Comparison of ENCODE assay signal across 17 cellular contexts in the genomic region with DNA sequence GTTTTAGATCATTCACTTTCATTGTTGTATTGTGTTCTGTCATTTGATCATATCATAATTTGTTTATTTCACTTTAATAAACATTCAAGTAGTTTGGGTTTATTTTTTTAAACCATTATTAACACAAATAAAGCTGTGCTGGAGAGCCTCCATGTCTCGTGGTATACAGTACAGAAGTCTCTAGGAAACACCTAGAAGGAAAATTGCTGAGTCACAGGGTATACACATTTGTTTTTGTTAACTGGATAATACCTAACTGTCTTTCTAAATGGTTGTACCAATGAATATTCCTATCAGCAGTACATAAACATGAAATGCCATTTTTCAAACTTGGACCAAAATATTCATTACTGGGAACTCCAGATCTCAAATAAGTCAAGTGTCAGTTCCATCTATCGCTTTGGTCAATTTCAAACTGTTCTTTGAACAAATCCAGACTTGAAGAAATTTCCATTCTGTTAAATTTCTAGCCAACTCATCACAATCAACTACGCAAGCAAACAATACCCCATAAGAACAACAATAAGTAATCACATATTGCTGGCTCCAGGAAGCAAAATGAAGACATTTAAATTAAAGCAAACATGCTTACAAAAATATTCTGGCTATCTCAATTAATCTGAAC.
DNase-seq lines count a peak whose midpoint lies in the region; ATAC-seq and TF ChIP-seq lines count a peak whose summit lies in the region.
"Had no signal": no experiment of that assay in that cellular context is flagged by ENCODE, and none has a peak within 500 bp of the region (broad histone marks: within the 10 kb centered on the region; RNA-seq: fewer than 3 reads in every experiment).

No MANE protein-coding gene starts in this region.

- H3K4me3 Mint-ChIP-seq in GM23338 (no peak overlapping the region), memory B cell (no peak overlapping the region)
- H3K4me3 Mint-ChIP-seq: activated CD4-positive, alpha-beta T cell treated with anti-CD3 and anti-CD28 coated beads, Interleukin-2, amount 10 ng/mL, durations not matched to agents 7 days and 5 days; activated naive CD8-positive, alpha-beta T cell; naive thymus-derived CD4-positive, alpha-beta T cell had no signal

- H3K9me3 Mint-ChIP-seq in GM23338 (no peaks in the 10 kb centered on the region; the same call in 2 of the 3 replicates), memory B cell (no peaks in the 10 kb centered on the region)

- H3K4me3 ChIP-seq in GM23338, result no peak overlapping the region
- no peak overlapping the region for H3K4me3 ChIP-seq in dorsolateral prefrontal cortex
- H3K4me3 ChIP-seq: coronary artery, suprapubic skin had no signal

- no peak overlapping the region for H2AFZ ChIP-seq in GM23338

- no peaks in the 10 kb centered on the region for H3K27me3 ChIP-seq in GM23338 (ENCODE audit: insufficient read depth)
- no peaks in the 10 kb centered on the region for H3K27me3 ChIP-seq in dorsolateral prefrontal cortex
- H3K27me3 ChIP-seq: suprapubic skin had no signal

- no peaks in the 10 kb centered on the region for H4K20me1 ChIP-seq in GM23338 (replicated peaks; ENCODE audit: insufficient read depth)

- H3K36me3 ChIP-seq in GM23338 (ENCODE audit: insufficient read depth), result no peaks in the 10 kb centered on the region
- H3K36me3 ChIP-seq: suprapubic skin had no signal

- peaks cover 2% of the 10 kb centered on the region for H3K27me3 Mint-ChIP-seq in GM23338 (ENCODE audit: insufficient read depth, low read depth, poor library complexity)
- H3K27me3 Mint-ChIP-seq in memory B cell, result no peaks in the 10 kb centered on the region
- H3K27me3 Mint-ChIP-seq: activated CD4-positive, alpha-beta T cell treated with anti-CD3 and anti-CD28 coated beads, Interleukin-2, amount 10 ng/mL, durations not matched to agents 7 days and 5 days; activated naive CD8-positive, alpha-beta T cell; naive thymus-derived CD4-positive, alpha-beta T cell had no signal

- no peaks in the 10 kb centered on the region for H3K79me2 ChIP-seq in GM23338 (replicated peaks; ENCODE audit: insufficient read depth)

- no peaks in the 10 kb centered on the region for H3K4me1 ChIP-seq in GM23338 (ENCODE audit: insufficient read depth)

- H3K9me2 ChIP-seq in GM23338 (ENCODE audit: insufficient read depth), result no peaks in the 10 kb centered on the region

- H3K4me2 ChIP-seq in GM23338, result no peak overlapping the region

- TF ChIP-seq CTCF in GM23338 (conservative IDR thresholded peaks at IDR 0.05; ENCODE audit: low read depth in 2 of 2) (no peak), dorsolateral prefrontal cortex (IDR thresholded peaks at IDR 0.05 in 54 of 56, conservative IDR thresholded peaks at IDR 0.05 in 2 of 56; ENCODE audit: low read depth in 1 of 56, partially characterized antibody in 56 of 56) (no peak)

- no peaks in the 10 kb centered on the region for H3K36me3 Mint-ChIP-seq in GM23338 (ENCODE audit: low read depth)
- peaks cover 4% of the 10 kb centered on the region for H3K36me3 Mint-ChIP-seq in memory B cell

- no peak overlapping the region for H3K27ac ChIP-seq in GM23338 (ENCODE audit: low read depth)
- H3K27ac ChIP-seq in dorsolateral prefrontal cortex, result peak overlapping the region in 42 of 59 donors; percentile 1 to 77 (median 32)
- H3K27ac ChIP-seq: coronary artery, suprapubic skin had no signal

- DNase-seq in GM23338 (ENCODE audit: low spot score), result no peak
- DNase-seq in RPMI7951 (ENCODE audit: low read depth), result peak; percentile 33
- DNase-seq in dorsolateral prefrontal cortex, result no peak
- DNase-seq in memory B cell (ENCODE audit: low spot score in 2 of 2), result no peak
- DNase-seq in pons (ENCODE audit: low spot score), result no peak
- DNase-seq in NCI-H2227 treated with DMSO at 0.1 percent for 48 hours (lab: John Stamatoyannopoulos, UW), result no peak
- DNase-seq in amygdala (lab: John Stamatoyannopoulos, UW), result no peak
- no peak for DNase-seq in HUDEP-2 (lab: John Stamatoyannopoulos, UW; ENCODE audit: unreplicated experiment in 76 of 76)
- DNase-seq: activated CD4-positive, alpha-beta T cell treated with anti-CD3 and anti-CD28 coated beads, Interleukin-2, amount 10 ng/mL, durations not matched to agents 7 days and 5 days; activated T-cell treated with anti-CD3 and anti-CD28 coated beads, Interleukin-2, amount 50 U/mL, for 1 hour; AML-193; naive thymus-derived CD4-positive, alpha-beta T cell; NCI-H146; NCI-H446 treated with DMSO at 0.1 percent for 48 hours had no signal

- ATAC-seq in GM23338 (no peak), memory B cell (ENCODE audit: low read depth) (no peak)
- ATAC-seq: naive thymus-derived CD4-positive, alpha-beta T cell had no signal

- H3K27ac Mint-ChIP-seq in GM23338 (peak overlapping the region; percentile 37; the same call in 1 of the 2 replicates), memory B cell (peak overlapping the region; percentile 51)
- H3K27ac Mint-ChIP-seq: activated CD4-positive, alpha-beta T cell treated with anti-CD3 and anti-CD28 coated beads, Interleukin-2, amount 10 ng/mL, durations not matched to agents 7 days and 5 days; naive thymus-derived CD4-positive, alpha-beta T cell had no signal

- no peaks in the 10 kb centered on the region for H3F3A ChIP-seq in GM23338 (replicated peaks; ENCODE audit: low read depth)

- intact Hi-C loops in dorsolateral prefrontal cortex (cut with DNase I), result no loop called here

- H3K4me1 Mint-ChIP-seq in GM23338 (no peaks in the 10 kb centered on the region), memory B cell (peaks cover 11% of the 10 kb centered on the region)

TF ChIP-seq in GM23338, 12 proteins besides CTCF, POLR2A, EP300 and RAD21:
- TF ChIP-seq ZNF114 (CRISPR knock-in tag; IDR thresholded peaks at IDR 0.05), result no peak
- TF ChIP-seq JUNB (IDR thresholded peaks at IDR 0.05; ENCODE audit: unreplicated experiment), result no peak
- TF ChIP-seq EZH2phosphoT487 (IDR thresholded peaks at IDR 0.05; ENCODE audit: unreplicated experiment), result no peak
- no peak for TF ChIP-seq EZH2 (IDR thresholded peaks at IDR 0.05; ENCODE audit: low read depth, unreplicated experiment)
- TF ChIP-seq, protein P1, sequence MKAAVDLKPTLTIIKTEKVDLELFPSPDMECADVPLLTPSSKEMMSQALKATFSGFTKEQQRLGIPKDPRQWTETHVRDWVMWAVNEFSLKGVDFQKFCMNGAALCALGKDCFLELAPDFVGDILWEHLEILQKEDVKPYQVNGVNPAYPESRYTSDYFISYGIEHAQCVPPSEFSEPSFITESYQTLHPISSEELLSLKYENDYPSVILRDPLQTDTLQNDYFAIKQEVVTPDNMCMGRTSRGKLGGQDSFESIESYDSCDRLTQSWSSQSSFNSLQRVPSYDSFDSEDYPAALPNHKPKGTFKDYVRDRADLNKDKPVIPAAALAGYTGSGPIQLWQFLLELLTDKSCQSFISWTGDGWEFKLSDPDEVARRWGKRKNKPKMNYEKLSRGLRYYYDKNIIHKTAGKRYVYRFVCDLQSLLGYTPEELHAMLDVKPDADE (IDR thresholded peaks at IDR 0.05), result no peak
- TF ChIP-seq, protein P2, sequence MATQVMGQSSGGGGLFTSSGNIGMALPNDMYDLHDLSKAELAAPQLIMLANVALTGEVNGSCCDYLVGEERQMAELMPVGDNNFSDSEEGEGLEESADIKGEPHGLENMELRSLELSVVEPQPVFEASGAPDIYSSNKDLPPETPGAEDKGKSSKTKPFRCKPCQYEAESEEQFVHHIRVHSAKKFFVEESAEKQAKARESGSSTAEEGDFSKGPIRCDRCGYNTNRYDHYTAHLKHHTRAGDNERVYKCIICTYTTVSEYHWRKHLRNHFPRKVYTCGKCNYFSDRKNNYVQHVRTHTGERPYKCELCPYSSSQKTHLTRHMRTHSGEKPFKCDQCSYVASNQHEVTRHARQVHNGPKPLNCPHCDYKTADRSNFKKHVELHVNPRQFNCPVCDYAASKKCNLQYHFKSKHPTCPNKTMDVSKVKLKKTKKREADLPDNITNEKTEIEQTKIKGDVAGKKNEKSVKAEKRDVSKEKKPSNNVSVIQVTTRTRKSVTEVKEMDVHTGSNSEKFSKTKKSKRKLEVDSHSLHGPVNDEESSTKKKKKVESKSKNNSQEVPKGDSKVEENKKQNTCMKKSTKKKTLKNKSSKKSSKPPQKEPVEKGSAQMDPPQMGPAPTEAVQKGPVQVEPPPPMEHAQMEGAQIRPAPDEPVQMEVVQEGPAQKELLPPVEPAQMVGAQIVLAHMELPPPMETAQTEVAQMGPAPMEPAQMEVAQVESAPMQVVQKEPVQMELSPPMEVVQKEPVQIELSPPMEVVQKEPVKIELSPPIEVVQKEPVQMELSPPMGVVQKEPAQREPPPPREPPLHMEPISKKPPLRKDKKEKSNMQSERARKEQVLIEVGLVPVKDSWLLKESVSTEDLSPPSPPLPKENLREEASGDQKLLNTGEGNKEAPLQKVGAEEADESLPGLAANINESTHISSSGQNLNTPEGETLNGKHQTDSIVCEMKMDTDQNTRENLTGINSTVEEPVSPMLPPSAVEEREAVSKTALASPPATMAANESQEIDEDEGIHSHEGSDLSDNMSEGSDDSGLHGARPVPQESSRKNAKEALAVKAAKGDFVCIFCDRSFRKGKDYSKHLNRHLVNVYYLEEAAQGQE (IDR thresholded peaks at IDR 0.05; ENCODE audit: unreplicated experiment), result no peak
- no peak for TF ChIP-seq STAT1 (IDR thresholded peaks at IDR 0.05; ENCODE audit: unreplicated experiment)
- no peak for TF ChIP-seq NANOG (IDR thresholded peaks at IDR 0.05; ENCODE audit: borderline replicate concordance)
